18 cellular contexts compared by ENCODE assay signal in genomic region chr4:69098470-69098869, GRCh38. TPM values are rescaled to one million over a fixed set of nuclear protein-coding genes. Genes with fewer than 3 reads are reported as not detected.
"Had no signal": no experiment of that assay in that cellular context is flagged by ENCODE, and none has a peak within 500 bp of the region (broad histone marks: within the 10 kb centered on the region; RNA-seq: fewer than 3 reads in every experiment).

No MANE protein-coding gene starts in this region.

- H3K36me3 ChIP-seq: esophagus squamous epithelium, left ventricle myocardium inferior, pancreas had no signal

- H3K4me1 ChIP-seq: left ventricle myocardium inferior had no signal

- H3K4me3 Mint-ChIP-seq: activated naive CD8-positive, alpha-beta T cell treated with anti-CD3 and anti-CD28 coated beads for 36 hours; activated T-helper 1 cell treated with anti-CD3 and anti-CD28 coated beads, Interleukin-12 subunit alpha, Interleukin-12 subunit beta, Interleukin-2, Interleukin-4 antibody, amounts not matched to agents 30 ng/mL and 10 ng/mL and 1 ng/mL, durations not matched to agents 14 hours and 24 hours and 36 hours; brain; naive thymus-derived CD8-positive, alpha-beta T cell had no signal

- H3K36me3 Mint-ChIP-seq: activated naive CD8-positive, alpha-beta T cell treated with anti-CD3 and anti-CD28 coated beads for 36 hours; brain; naive thymus-derived CD8-positive, alpha-beta T cell had no signal

- H3K27ac ChIP-seq: esophagus squamous epithelium, left ventricle myocardium inferior had no signal

- H3K27me3 ChIP-seq: esophagus squamous epithelium, pancreas had no signal

- H3K27ac Mint-ChIP-seq: activated naive CD8-positive, alpha-beta T cell treated with anti-CD3 and anti-CD28 coated beads for 36 hours; activated T-helper 1 cell treated with anti-CD3 and anti-CD28 coated beads, Interleukin-12 subunit alpha, Interleukin-12 subunit beta, Interleukin-2, Interleukin-4 antibody, amounts not matched to agents 30 ng/mL and 10 ng/mL and 1 ng/mL, durations not matched to agents 14 hours and 24 hours and 36 hours; brain; naive thymus-derived CD8-positive, alpha-beta T cell had no signal

- ATAC-seq: naive thymus-derived CD8-positive, alpha-beta T cell had no signal

- H3K9me3 ChIP-seq: esophagus squamous epithelium, left ventricle myocardium inferior, pancreas had no signal

- H3K27me3 Mint-ChIP-seq: activated naive CD8-positive, alpha-beta T cell treated with anti-CD3 and anti-CD28 coated beads for 36 hours; brain; naive thymus-derived CD8-positive, alpha-beta T cell had no signal

- H3K4me3 ChIP-seq: esophagus squamous epithelium, left ventricle myocardium inferior had no signal

- H3K4me1 Mint-ChIP-seq: activated naive CD8-positive, alpha-beta T cell treated with anti-CD3 and anti-CD28 coated beads for 36 hours; brain; naive thymus-derived CD8-positive, alpha-beta T cell had no signal

- H3K9me3 Mint-ChIP-seq: activated naive CD8-positive, alpha-beta T cell treated with anti-CD3 and anti-CD28 coated beads for 36 hours; activated T-helper 1 cell treated with anti-CD3 and anti-CD28 coated beads, Interleukin-12 subunit alpha, Interleukin-12 subunit beta, Interleukin-2, Interleukin-4 antibody, amounts not matched to agents 30 ng/mL and 10 ng/mL and 1 ng/mL, durations not matched to agents 14 hours and 24 hours and 36 hours; brain; naive thymus-derived CD8-positive, alpha-beta T cell had no signal

- DNase-seq: activated CD4-positive, alpha-beta T cell treated with anti-CD3 and anti-CD28 coated beads, Interleukin-2, amount 50 U/mL, for 1 hour; activated CD4-positive, CD25-positive, alpha-beta regulatory T cell; activated naive CD8-positive, alpha-beta T cell treated with anti-CD3 and anti-CD28 coated beads for 36 hours; amygdala; cortex of kidney; effector CD4-positive, alpha-beta T cell; esophagus squamous epithelium; hippocampal formation; left ventricle myocardium inferior; mesenchymal stem cell; naive thymus-derived CD8-positive, alpha-beta T cell; stimulated activated CD4-positive, alpha-beta T cell treated with anti-CD3 and anti-CD28 coated beads, Interleukin-12 subunit alpha, Interleukin-12 subunit beta, amount 100 ng/mL, for 4 hours; stimulated activated CD4-positive, alpha-beta T cell treated with anti-CD3 and anti-CD28 coated beads, Interleukin-2, amount 100 ng/mL, for 24 hours had no signal

RNA-seq across cellular contexts. Expression of gene UGT2B7, which starts 2.2 kb away (rescaled TPM):
- total RNA-seq: activated CD8-positive, alpha-beta memory T cell treated with anti-CD3 and anti-CD28 coated beads for 36 hours; activated naive CD8-positive, alpha-beta T cell treated with anti-CD3 and anti-CD28 coated beads for 36 hours; activated T-helper 1 cell treated with anti-CD3 and anti-CD28 coated beads, Interleukin-12 subunit alpha, Interleukin-12 subunit beta, Interleukin-2, Interleukin-4 antibody, amounts not matched to agents 30 ng/mL and 10 ng/mL and 1 ng/mL, durations not matched to agents 14 hours and 24 hours and 36 hours; esophagus squamous epithelium; fibroblast of villous mesenchyme; left ventricle myocardium inferior; naive thymus-derived CD8-positive, alpha-beta T cell had no signal
